In the genomic region with DNA sequence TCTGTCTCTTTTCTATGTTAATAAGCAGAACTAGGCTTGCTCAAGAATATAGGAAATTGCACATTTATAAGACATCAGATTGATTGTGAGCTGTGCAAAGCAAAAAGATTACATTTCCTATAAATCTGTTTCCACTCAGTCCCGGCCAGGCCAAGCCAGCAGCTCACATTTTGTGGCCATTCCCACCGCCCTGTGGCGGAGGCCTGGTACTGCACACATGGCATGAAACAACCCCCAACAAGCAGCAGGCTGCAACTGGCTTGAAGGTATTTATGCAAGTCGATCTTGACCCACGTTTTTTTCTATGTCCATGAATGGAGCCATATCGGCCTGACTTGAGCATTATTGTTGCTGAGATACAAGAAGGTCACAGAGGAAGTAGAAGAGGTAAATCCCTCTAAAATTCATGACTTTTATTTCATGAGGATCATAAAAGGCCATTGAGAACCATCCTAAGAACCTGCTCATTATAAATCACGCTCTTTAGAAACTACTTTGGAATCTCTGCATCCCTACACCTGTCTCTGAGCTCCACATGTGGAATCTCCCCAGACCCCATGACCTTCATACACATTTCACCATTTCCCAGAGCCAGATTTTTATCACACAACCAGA, we compare ENCODE assay signal across 9 cellular contexts.
A peak's percentile ranks its signal among the peaks of the same experiment; 100 is the strongest.
DNase-seq lines count a peak whose midpoint lies in the region; ATAC-seq and TF ChIP-seq lines count a peak whose summit lies in the region.
"Had no signal": no experiment of that assay in that cellular context is flagged by ENCODE, and none has a peak within 500 bp of the region (broad histone marks: within the 10 kb centered on the region; RNA-seq: fewer than 3 reads in every experiment).

No MANE protein-coding gene starts in this region.

- peak; percentile 88 for TF ChIP-seq CTCF in kidney epithelial cell (IDR thresholded peaks at IDR 0.05; ENCODE audit: insufficient read depth, low read length, poor library complexity, severe bottlenecking)

- H3K36me3 ChIP-seq in kidney epithelial cell (ENCODE audit: control insufficient read depth, insufficient read depth, low read length): no peaks in the 10 kb centered on the region
- H3K36me3 ChIP-seq: BLaER1 treated with 17β-estradiol and CSF1 and Interleukin-3, amounts not matched to agents 10 nM and 100 nM had no signal

- no peak overlapping the region for H3K4me3 ChIP-seq in kidney epithelial cell (ENCODE audit: low read depth, low read length)
- H3K4me3 ChIP-seq: BLaER1 treated with 17β-estradiol and CSF1 and Interleukin-3, amounts not matched to agents 10 nM and 100 nM had no signal

- H3K27me3 ChIP-seq in kidney epithelial cell (ENCODE audit: control insufficient read depth, insufficient read depth, low read length): no peaks in the 10 kb centered on the region
- H3K27me3 ChIP-seq: BLaER1 treated with 17β-estradiol and CSF1 and Interleukin-3, amounts not matched to agents 10 nM and 100 nM had no signal

- ATAC-seq in HG02623 (IDR thresholded peaks at IDR 0.05; ENCODE audit: unreplicated experiment) (peak; percentile 74), GM21825 (IDR thresholded peaks at IDR 0.05; ENCODE audit: unreplicated experiment) (no peak)

- no peak overlapping the region for H3K27ac ChIP-seq in caudate nucleus (ENCODE audit: low read depth, low read length)
- H3K27ac ChIP-seq: BLaER1 treated with 17β-estradiol and CSF1 and Interleukin-3, amounts not matched to agents 10 nM and 100 nM had no signal

- DNase-seq in DMS53 (lab: John Stamatoyannopoulos, UW): peak; percentile 56
- DNase-seq in DMS53 treated with DMSO at 0.1 percent for 48 hours (lab: John Stamatoyannopoulos, UW; ENCODE audit: unreplicated experiment): no peak
- DNase-seq in RPMI7951 (ENCODE audit: low read depth): peak; percentile 62
- peak in 49 of 61 donors; percentile 3 to 67 (median 33) for DNase-seq in caudate nucleus (lab: John Stamatoyannopoulos, UW)
- peak; percentile 12 for DNase-seq in kidney epithelial cell (ENCODE audit: low read depth)
- DNase-seq in stimulated activated CD4-positive, alpha-beta T cell treated with anti-CD3 and anti-CD28 coated beads, Interleukin-4, amount 100 ng/mL, for 1 hour: peak; percentile 15
